Comparison of ENCODE assay signal across 8 cellular contexts in the genomic region with DNA sequence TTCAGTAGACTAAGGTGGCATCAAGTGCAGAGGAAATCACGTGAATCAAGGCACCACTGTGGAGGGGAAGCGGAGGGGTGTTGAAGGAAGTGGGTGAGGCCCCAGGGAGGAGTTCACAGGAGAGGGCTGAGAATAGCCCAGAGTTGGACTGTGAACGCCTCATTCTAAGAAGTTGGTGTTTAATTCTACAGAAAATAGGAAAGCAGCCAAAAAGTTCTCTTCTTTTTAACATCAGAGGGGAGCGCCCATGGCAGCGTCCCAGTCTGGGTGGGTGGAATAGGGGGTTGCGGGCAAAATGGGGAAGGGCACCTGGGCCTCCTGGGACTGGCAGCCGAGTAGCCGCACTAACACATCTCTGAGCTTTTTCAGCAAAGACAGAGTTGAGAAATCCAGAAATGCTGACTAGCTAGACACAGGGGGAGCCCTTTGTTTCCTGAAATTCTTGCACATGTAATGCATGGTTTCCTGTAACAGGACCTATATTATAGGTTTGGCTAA.
DNase-seq lines count a peak whose midpoint lies in the region; ATAC-seq, FAIRE-seq and TF ChIP-seq lines count a peak whose summit lies in the region.

No MANE protein-coding gene starts in this region.

- in situ Hi-C loops in GM13976 (cut with MboI; ENCODE audit: low sequenced_read_pairs, unreplicated experiment) (loop anchor here (25.0 kb wide), 1 partner anchor 375 kb away; no protein-coding TSS in a partner anchor), K562 (cut with MboI) (no loop called here)

- H3K27me3 ChIP-seq in K562 (ENCODE audit: control insufficient read depth in 2 of 2, insufficient read depth in 2 of 2, low read length in 2 of 2) = no peaks in the 10 kb centered on the region

- no peaks in the 10 kb centered on the region for H4K20me1 ChIP-seq in K562 (replicated peaks; ENCODE audit: control insufficient read depth, insufficient read depth, low read length)

- H3K36me3 ChIP-seq in K562 (ENCODE audit: control insufficient read depth, insufficient read depth, low read length) = no peaks in the 10 kb centered on the region

- H2AFZ ChIP-seq in K562 (ENCODE audit: low read depth, low read length) = peak overlapping the region; percentile 61; the same call in 1 of the 2 replicates

- peak; percentile 40 to 57 for TF ChIP-seq RAD21 in K562 (CRISPR knock-in tag; conservative IDR thresholded peaks at IDR 0.05 in 1 of 2, IDR thresholded peaks at IDR 0.05 in 1 of 2)

- FAIRE-seq in K562 (lab: Jason Lieb, UNC) = no peak

- peak overlapping the region; percentile 86 for H3K4me3 Mint-ChIP-seq in T-helper 17 cell

- no peaks in the 10 kb centered on the region for H3K36me3 Mint-ChIP-seq in T-helper 17 cell (ENCODE audit: low read depth)

- TF ChIP-seq POLR2A in K562 (conservative IDR thresholded peaks at IDR 0.05) = no peak

- no TSS peak for BruUV-seq in K562 (replicated peaks; lab: Mats Ljungman, UMichigan)

- no peaks in the 10 kb centered on the region for H3K79me2 ChIP-seq in K562 (ENCODE audit: control insufficient read depth, insufficient read depth, low read length)

- no peak overlapping the region for H3K4me2 ChIP-seq in K562 (ENCODE audit: insufficient read depth, low read length)

- CTCF ChIA-PET in K562 (lab: Yijun Ruan, JAX; ENCODE audit: low intra/inter-chr PET ratio) = no interaction called here

- no peak overlapping the region for H3K27ac ChIP-seq in K562 (ENCODE audit: extremely low read depth, low read depth, low read length)

- H3K9me3 ChIP-seq in T-helper 17 cell (ENCODE audit: control insufficient read depth, low read length, poor library complexity, severe bottlenecking) = no peaks in the 10 kb centered on the region
- no peaks in the 10 kb centered on the region for H3K9me3 ChIP-seq in K562 (replicated peaks; ENCODE audit: control insufficient read depth, insufficient read depth, low read depth, low read length)

- WGBS in K562 (ENCODE audit: insufficient coverage, low coverage, missing lambda C conversion rate) = 39% methylated on average over 8 of the region's 8 CpGs

- peaks cover 0 to 5% of the 10 kb centered on the region in 2 experiments; a peak in 1 of 5 replicates for H3K4me1 ChIP-seq in K562 (replicated peaks in 1 of 2; ENCODE audit: control insufficient read depth in 2 of 2, insufficient read depth in 2 of 2, low read length in 2 of 2)

- no peaks in the 10 kb centered on the region for H3K9me1 ChIP-seq in K562 (ENCODE audit: control insufficient read depth, insufficient read depth, low read length)

- POLR2A ChIA-PET in K562 (lab: Yijun Ruan, JAX) = interaction anchor here (0.6 to 1.5 kb wide), 4 partner anchors 11 to 475 kb away, joined by 3 to 5 read pairs (median 3); no protein-coding TSS in a partner anchor

- H3K27ac Mint-ChIP-seq in T-helper 17 cell = peak overlapping the region; percentile 91

- TF ChIP-seq CTCF in GM13976 (IDR thresholded peaks at IDR 0.05; ENCODE audit: borderline replicate concordance, control extremely low read depth, extremely low read depth, insufficient read depth, missing control alignments) (no peak), K562 (IDR thresholded peaks at IDR 0.05 in 2 of 3, conservative IDR thresholded peaks at IDR 0.05 in 1 of 3; ENCODE audit: insufficient read depth in 2 of 3, low read depth in 1 of 3, low read length in 3 of 3) (peak in 1 of 3 experiments; percentile 16; a peak in 1 of 6 replicates)

- TF ChIP-seq EP300 in K562 (IDR thresholded peaks at IDR 0.05; ENCODE audit: low read length) = no peak

- peaks cover 24% of the 10 kb centered on the region for H3K4me1 Mint-ChIP-seq in T-helper 17 cell

- peak; percentile 46 for ATAC-seq in HG02852 (IDR thresholded peaks at IDR 0.05; ENCODE audit: unreplicated experiment)
- peak; percentile 97 for ATAC-seq in T-helper 17 cell
- peak; percentile 60 for ATAC-seq in K562

- H3K27me3 Mint-ChIP-seq in T-helper 17 cell = no peaks in the 10 kb centered on the region

- no peak overlapping the region for H3K4me3 ChIP-seq in K562

- no peak overlapping the region for H3K9ac ChIP-seq in K562 (ENCODE audit: insufficient read depth in 1 of 2, low read depth in 2 of 2, low read length in 2 of 2)

- intact Hi-C loops in K562 (cut with micrococcal nuclease) = no loop called here

- DNase-seq in GM13976 (ENCODE audit: low spot score) (peak; percentile 13), T-helper 17 cell (peak; percentile 16 to 29 (median 26)), K562 (ENCODE audit: extremely low read depth in 1 of 4, low spot score in 3 of 4) (no peak), NCI-H446 (lab: John Stamatoyannopoulos, UW) (no peak), DMS79 (lab: John Stamatoyannopoulos, UW) (no peak), EL (no peak)
- peak; percentile 46 for DNase-seq in stimulated activated CD4-positive, alpha-beta T cell treated with anti-CD3 and anti-CD28 coated beads, Interleukin-4, amount 100 ng/mL, for 24 hours

TF ChIP-seq in K562, 482 proteins besides CTCF, POLR2A, EP300 and RAD21:
- TF ChIP-seq MAZ (CRISPR knock-in tag; conservative IDR thresholded peaks at IDR 0.05 in 1 of 2, IDR thresholded peaks at IDR 0.05 in 1 of 2) (0 out of 4 replicates have a peak, but pooled peaks of 1 of the 2 experiments have one; percentile 33), GABPA (tag; conservative IDR thresholded peaks at IDR 0.05; ENCODE audit: low read depth) (0 out of 2 replicates have a peak, but pooled peaks have one; percentile 29), MAFG (tag; conservative IDR thresholded peaks at IDR 0.05) (peak; percentile 37), ZNF408 (CRISPR knock-in tag; IDR thresholded peaks at IDR 0.05; ENCODE audit: low read depth) (no peak), ZNF316 (IDR thresholded peaks at IDR 0.05) (peak; percentile 58), NCOA6 (IDR thresholded peaks at IDR 0.05) (no peak), C11orf30 (IDR thresholded peaks at IDR 0.05; ENCODE audit: low read depth) (peak; percentile 47; the same call in 1 of the 2 replicates)

Comparison
In these comparisons a context has a peak if more than half of its experiments do, and no peak if none do; other contexts are left out.
1. DNase-seq: peak in GM13976 (single experiment), T-helper 17 cell (3 of 3) and stimulated activated CD4-positive, alpha-beta T cell treated with anti-CD3 and anti-CD28 coated beads, Interleukin-4, amount 100 ng/mL, for 24 hours (single experiment); none in K562 (0 of 4), NCI-H446 (0 of 2), DMS79 (single experiment) and EL (single experiment).
2. ATAC-seq: peak in every context shown above with its lines; median percentile 97 in T-helper 17 cell; 60 in K562; 46 in HG02852.